ENCODE assay signal across 13 cellular contexts in the genomic region with DNA sequence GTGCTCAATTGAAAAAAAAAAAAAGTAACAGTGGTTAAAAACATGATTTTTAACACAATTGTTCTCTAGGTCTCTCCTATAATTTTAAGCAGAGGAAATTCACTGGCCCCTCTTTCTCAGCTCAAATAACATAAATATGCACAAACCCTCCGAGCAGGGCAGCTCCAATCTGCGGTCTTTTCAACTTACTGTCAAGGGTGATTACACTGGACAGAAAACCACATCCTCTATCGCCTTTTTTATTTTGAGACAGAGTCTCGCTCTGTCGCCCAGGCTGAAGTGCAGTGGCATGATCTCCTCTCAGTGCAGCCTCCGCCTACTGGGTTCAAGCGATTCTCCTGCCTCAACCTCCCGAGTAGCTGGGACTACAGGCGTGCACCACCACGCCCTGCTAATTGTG. TPM values are rescaled to one million over a fixed set of nuclear protein-coding genes. Genes with fewer than 3 reads are reported as not detected.
A peak's percentile ranks its signal among the peaks of the same experiment; 100 is the strongest.
DNase-seq lines count a peak whose midpoint lies in the region; ATAC-seq lines count a peak whose summit lies in the region.
"Had no signal": no experiment of that assay in that cellular context is flagged by ENCODE, and none has a peak within 500 bp of the region (broad histone marks: within the 10 kb centered on the region; RNA-seq: fewer than 3 reads in every experiment).

No MANE protein-coding gene starts in this region.

- ATAC-seq in GM18858 (IDR thresholded peaks at IDR 0.05; ENCODE audit: unreplicated experiment) (peak; percentile 95), GM21723 (IDR thresholded peaks at IDR 0.05; ENCODE audit: unreplicated experiment) (peak; percentile 94), HG03565 (IDR thresholded peaks at IDR 0.05; ENCODE audit: unreplicated experiment) (peak; percentile 74), HG03280 (IDR thresholded peaks at IDR 0.05; ENCODE audit: unreplicated experiment) (no peak)
- ATAC-seq in activated naive CD4-positive, alpha-beta T cell treated with anti-CD3 and anti-CD28 coated beads, Interleukin-2, amount 50 U/mL, for 72 hours, result no peak

- peak overlapping the region; percentile 78 to 94 (median 92) for H3K27ac Mint-ChIP-seq in immature natural killer cell
- H3K27ac Mint-ChIP-seq in activated naive CD4-positive, alpha-beta T cell treated with anti-CD3 and anti-CD28 coated beads, Interleukin-2, amount 50 U/mL, for 72 hours, result no peak overlapping the region
- no peak overlapping the region for H3K27ac Mint-ChIP-seq in activated T-helper 2 cell treated with anti-CD3 and anti-CD28 coated beads, Interferon-gamma antibody, Interleukin-2, Interleukin-4, amounts not matched to agents 10 μg/mL and 5 μg/mL and 100 μg/mL, durations not matched to agents 14 hours and 24 hours and 36 hours

- H3K27me3 Mint-ChIP-seq in immature natural killer cell (ENCODE audit: low read depth in 3 of 3), result peaks cover 4 to 11% (median 8%) of the 10 kb centered on the region in 3 donors
- H3K27me3 Mint-ChIP-seq in activated T-helper 2 cell treated with anti-CD3 and anti-CD28 coated beads, Interferon-gamma antibody, Interleukin-2, Interleukin-4, amounts not matched to agents 10 μg/mL and 5 μg/mL and 100 μg/mL, durations not matched to agents 14 hours and 24 hours and 36 hours (ENCODE audit: low read depth), result peaks cover 22% of the 10 kb centered on the region

- peak overlapping the region; percentile 69 to 87 (median 79) for H3K4me3 Mint-ChIP-seq in immature natural killer cell
- H3K4me3 Mint-ChIP-seq in activated T-helper 2 cell treated with anti-CD3 and anti-CD28 coated beads, Interferon-gamma antibody, Interleukin-2, Interleukin-4, amounts not matched to agents 10 μg/mL and 5 μg/mL and 100 μg/mL, durations not matched to agents 14 hours and 24 hours and 36 hours (ENCODE audit: low read depth), result no peak overlapping the region

- no peaks in the 10 kb centered on the region for H3K9me3 Mint-ChIP-seq in immature natural killer cell
- no peaks in the 10 kb centered on the region for H3K9me3 Mint-ChIP-seq in activated naive CD4-positive, alpha-beta T cell treated with anti-CD3 and anti-CD28 coated beads, Interleukin-2, amount 50 U/mL, for 72 hours
- H3K9me3 Mint-ChIP-seq in activated T-helper 2 cell treated with anti-CD3 and anti-CD28 coated beads, Interferon-gamma antibody, Interleukin-2, Interleukin-4, amounts not matched to agents 10 μg/mL and 5 μg/mL and 100 μg/mL, durations not matched to agents 14 hours and 24 hours and 36 hours, result no peaks in the 10 kb centered on the region

- intact Hi-C loops in activated T-helper 2 cell treated with anti-CD3 and anti-CD28 coated beads, Interferon-gamma antibody, Interleukin-2, Interleukin-4, amounts not matched to agents 10 μg/mL and 5 μg/mL and 100 μg/mL, durations not matched to agents 14 hours and 24 hours and 36 hours (cut with micrococcal nuclease), result no loop called here

- peak; percentile 76 to 77 (median 76) for DNase-seq in immature natural killer cell
- no peak for DNase-seq in activated naive CD4-positive, alpha-beta T cell treated with anti-CD3 and anti-CD28 coated beads, Interleukin-2, amount 50 U/mL, for 72 hours (ENCODE audit: low spot score in 2 of 2)
- no peak for DNase-seq in activated T-helper 2 cell treated with anti-CD3 and anti-CD28 coated beads, Interferon-gamma antibody, Interleukin-2, Interleukin-4, amounts not matched to agents 10 μg/mL and 5 μg/mL and 100 μg/mL, durations not matched to agents 14 hours and 24 hours and 36 hours (ENCODE audit: low spot score)
- DNase-seq in activated CD4-positive, alpha-beta T cell treated with anti-CD3 and anti-CD28 coated beads for 1 hour, result no peak
- DNase-seq: caudate nucleus, DMS153, foreskin fibroblast, NCI-H1092, SHP77 treated with DMSO at 0.1 percent for 48 hours had no signal

- H3K4me1 Mint-ChIP-seq in immature natural killer cell, result peaks cover 36% of the 10 kb centered on the region in 2 donors
- no peaks in the 10 kb centered on the region for H3K4me1 Mint-ChIP-seq in activated T-helper 2 cell treated with anti-CD3 and anti-CD28 coated beads, Interferon-gamma antibody, Interleukin-2, Interleukin-4, amounts not matched to agents 10 μg/mL and 5 μg/mL and 100 μg/mL, durations not matched to agents 14 hours and 24 hours and 36 hours (ENCODE audit: low read depth)

- H3K36me3 Mint-ChIP-seq in immature natural killer cell, result no peaks in the 10 kb centered on the region
- H3K36me3 Mint-ChIP-seq in activated naive CD4-positive, alpha-beta T cell treated with anti-CD3 and anti-CD28 coated beads, Interleukin-2, amount 50 U/mL, for 72 hours, result no peaks in the 10 kb centered on the region
- H3K36me3 Mint-ChIP-seq in activated T-helper 2 cell treated with anti-CD3 and anti-CD28 coated beads, Interferon-gamma antibody, Interleukin-2, Interleukin-4, amounts not matched to agents 10 μg/mL and 5 μg/mL and 100 μg/mL, durations not matched to agents 14 hours and 24 hours and 36 hours (ENCODE audit: low read depth), result no peaks in the 10 kb centered on the region

RNA-seq across cellular contexts. Expression of gene GABARAPL1, which starts 16.5 kb away (rescaled TPM):
- polyA plus RNA-seq in immature natural killer cell, result 10 to 100 TPM; 50.8 to 69.3 (median 53.9) TPM
- 10 to 100 TPM in 1 of 2 donors, 1 to 10 TPM in 1; 3.6 to 11.0 TPM for total RNA-seq in activated naive CD4-positive, alpha-beta T cell treated with anti-CD3 and anti-CD28 coated beads, Interleukin-2, amount 50 U/mL, for 72 hours
- 4.0 and 5.2 TPM in 2 replicates for total RNA-seq in activated T-helper 2 cell treated with anti-CD3 and anti-CD28 coated beads, Interferon-gamma antibody, Interleukin-2, Interleukin-4, amounts not matched to agents 10 μg/mL and 5 μg/mL and 100 μg/mL, durations not matched to agents 14 hours and 24 hours and 36 hours

RNA-seq across cellular contexts. Expression of gene TMEM52B, which starts 17.4 kb away (rescaled TPM):
- not detected for polyA plus RNA-seq in immature natural killer cell
- not detected for total RNA-seq in activated naive CD4-positive, alpha-beta T cell treated with anti-CD3 and anti-CD28 coated beads, Interleukin-2, amount 50 U/mL, for 72 hours
- not detected in 2 replicates for total RNA-seq in activated T-helper 2 cell treated with anti-CD3 and anti-CD28 coated beads, Interferon-gamma antibody, Interleukin-2, Interleukin-4, amounts not matched to agents 10 μg/mL and 5 μg/mL and 100 μg/mL, durations not matched to agents 14 hours and 24 hours and 36 hours

RNA-seq across cellular contexts. Expression of gene OLR1, which starts 24.3 kb away (rescaled TPM):
- not detected for polyA plus RNA-seq in immature natural killer cell
- total RNA-seq in activated naive CD4-positive, alpha-beta T cell treated with anti-CD3 and anti-CD28 coated beads, Interleukin-2, amount 50 U/mL, for 72 hours, result not detected
- total RNA-seq in activated T-helper 2 cell treated with anti-CD3 and anti-CD28 coated beads, Interferon-gamma antibody, Interleukin-2, Interleukin-4, amounts not matched to agents 10 μg/mL and 5 μg/mL and 100 μg/mL, durations not matched to agents 14 hours and 24 hours and 36 hours, result not detected in 2 replicates

Comparison
In these comparisons a context has a peak if more than half of its experiments do, and no peak if none do; other contexts are left out.
1. ATAC-seq: peak in GM18858 (single experiment), GM21723 (single experiment) and HG03565 (single experiment); none in activated naive CD4-positive, alpha-beta T cell treated with anti-CD3 and anti-CD28 coated beads, Interleukin-2, amount 50 U/mL, for 72 hours (0 of 2) and HG03280 (single experiment).
2. DNase-seq: peak in immature natural killer cell (3 of 3); none in activated naive CD4-positive, alpha-beta T cell treated with anti-CD3 and anti-CD28 coated beads, Interleukin-2, amount 50 U/mL, for 72 hours (0 of 2), activated T-helper 2 cell treated with anti-CD3 and anti-CD28 coated beads, Interferon-gamma antibody, Interleukin-2, Interleukin-4, amounts not matched to agents 10 μg/mL and 5 μg/mL and 100 μg/mL, durations not matched to agents 14 hours and 24 hours and 36 hours (single experiment) and activated CD4-positive, alpha-beta T cell treated with anti-CD3 and anti-CD28 coated beads for 1 hour (single experiment).
3. H3K27ac Mint-ChIP-seq: peak in immature natural killer cell (6 of 6); none in activated naive CD4-positive, alpha-beta T cell treated with anti-CD3 and anti-CD28 coated beads, Interleukin-2, amount 50 U/mL, for 72 hours (0 of 2) and activated T-helper 2 cell treated with anti-CD3 and anti-CD28 coated beads, Interferon-gamma antibody, Interleukin-2, Interleukin-4, amounts not matched to agents 10 μg/mL and 5 μg/mL and 100 μg/mL, durations not matched to agents 14 hours and 24 hours and 36 hours (single experiment).